In the genomic region with DNA sequence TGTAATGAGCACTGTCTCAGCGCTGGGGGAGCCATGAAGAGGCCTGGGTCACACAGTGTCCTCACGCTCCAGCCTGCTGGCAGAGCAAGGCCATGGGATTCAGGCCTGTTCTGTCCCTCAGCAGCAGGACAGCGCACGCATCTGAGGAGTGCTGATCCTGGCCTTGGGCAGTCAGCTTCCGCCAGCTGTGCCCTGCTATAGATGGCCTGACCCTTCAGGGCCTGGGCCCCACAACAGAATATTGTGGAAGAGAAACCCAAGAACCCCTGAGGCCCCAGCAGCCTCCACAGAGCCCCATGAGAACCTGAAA, we compare ENCODE assay signal across 20 cellular contexts.
"Had no signal": no experiment of that assay in that cellular context is flagged by ENCODE, and none has a peak within 500 bp of the region (broad histone marks: within the 10 kb centered on the region; RNA-seq: fewer than 3 reads in every experiment).

No MANE protein-coding gene starts in this region.

- H3K36me3 ChIP-seq: brain microvascular endothelial cell, gastroesophageal sphincter, heart left ventricle, pancreas, right lobe of liver, suprapubic skin, upper lobe of left lung had no signal

- H3K36me3 Mint-ChIP-seq: memory B cell, naive B cell had no signal

- H3K9me3 Mint-ChIP-seq: central memory CD8-positive, alpha-beta T cell; memory B cell; naive B cell; stimulated activated naive CD8-positive, alpha-beta T cell treated with anti-CD3 and anti-CD28 coated beads, Interleukin-15, amount 100 ng/mL, for 72 hours had no signal

- H3K9me3 ChIP-seq: mucosa of descending colon, pancreas, right lobe of liver, suprapubic skin, upper lobe of left lung had no signal

- H3K4me1 Mint-ChIP-seq: stimulated activated naive CD8-positive, alpha-beta T cell treated with anti-CD3 and anti-CD28 coated beads, Interleukin-15, amount 100 ng/mL, for 72 hours had no signal

- ATAC-seq: gastroesophageal sphincter, left ventricle myocardium superior, mucosa of descending colon, pancreas, right lobe of liver had no signal

- DNase-seq: activated CD4-positive, alpha-beta T cell treated with anti-CD3 and anti-CD28 coated beads, Interleukin-2, amount 50 U/mL, for 4 hours; activated CD4-positive, CD25-positive, alpha-beta regulatory T cell treated with anti-CD3 and anti-CD28 coated beads, Interleukin-2, amount 50 U/mL, for 72 hours; brain microvascular endothelial cell; heart left ventricle; left ventricle myocardium superior; mucosa of descending colon; naive B cell; pancreas; right lobe of liver; small intestine; stimulated activated CD4-positive, alpha-beta T cell treated with anti-CD3 and anti-CD28 coated beads, Interleukin-15, amount 100 ng/mL, for 24 hours; stimulated activated naive CD8-positive, alpha-beta T cell treated with anti-CD3 and anti-CD28 coated beads, Interleukin-15, amount 100 ng/mL, for 72 hours; upper lobe of left lung had no signal

- H3K4me3 ChIP-seq: coronary artery, gastroesophageal sphincter, heart left ventricle, mucosa of descending colon, pancreas, right lobe of liver, SK-N-MC, suprapubic skin, upper lobe of left lung had no signal

- H3K4me3 Mint-ChIP-seq: memory B cell, naive B cell had no signal

- H3K27me3 Mint-ChIP-seq: central memory CD8-positive, alpha-beta T cell; naive B cell; stimulated activated naive CD8-positive, alpha-beta T cell treated with anti-CD3 and anti-CD28 coated beads, Interleukin-15, amount 100 ng/mL, for 72 hours had no signal

- FAIRE-seq: endometrium, pancreas, small intestine had no signal

- H3K27me3 ChIP-seq: brain microvascular endothelial cell, gastroesophageal sphincter, heart left ventricle, pancreas, right lobe of liver, suprapubic skin, upper lobe of left lung had no signal

- H3K27ac ChIP-seq: brain microvascular endothelial cell, coronary artery, gastroesophageal sphincter, heart left ventricle, pancreas, right lobe of liver, SK-N-MC, suprapubic skin, upper lobe of left lung had no signal

- H3K27ac Mint-ChIP-seq: memory B cell, naive B cell had no signal

- H3K4me1 ChIP-seq: gastroesophageal sphincter, pancreas, right lobe of liver had no signal
